Comparison of ENCODE assay signal across 3 cellular contexts in the genomic region with DNA sequence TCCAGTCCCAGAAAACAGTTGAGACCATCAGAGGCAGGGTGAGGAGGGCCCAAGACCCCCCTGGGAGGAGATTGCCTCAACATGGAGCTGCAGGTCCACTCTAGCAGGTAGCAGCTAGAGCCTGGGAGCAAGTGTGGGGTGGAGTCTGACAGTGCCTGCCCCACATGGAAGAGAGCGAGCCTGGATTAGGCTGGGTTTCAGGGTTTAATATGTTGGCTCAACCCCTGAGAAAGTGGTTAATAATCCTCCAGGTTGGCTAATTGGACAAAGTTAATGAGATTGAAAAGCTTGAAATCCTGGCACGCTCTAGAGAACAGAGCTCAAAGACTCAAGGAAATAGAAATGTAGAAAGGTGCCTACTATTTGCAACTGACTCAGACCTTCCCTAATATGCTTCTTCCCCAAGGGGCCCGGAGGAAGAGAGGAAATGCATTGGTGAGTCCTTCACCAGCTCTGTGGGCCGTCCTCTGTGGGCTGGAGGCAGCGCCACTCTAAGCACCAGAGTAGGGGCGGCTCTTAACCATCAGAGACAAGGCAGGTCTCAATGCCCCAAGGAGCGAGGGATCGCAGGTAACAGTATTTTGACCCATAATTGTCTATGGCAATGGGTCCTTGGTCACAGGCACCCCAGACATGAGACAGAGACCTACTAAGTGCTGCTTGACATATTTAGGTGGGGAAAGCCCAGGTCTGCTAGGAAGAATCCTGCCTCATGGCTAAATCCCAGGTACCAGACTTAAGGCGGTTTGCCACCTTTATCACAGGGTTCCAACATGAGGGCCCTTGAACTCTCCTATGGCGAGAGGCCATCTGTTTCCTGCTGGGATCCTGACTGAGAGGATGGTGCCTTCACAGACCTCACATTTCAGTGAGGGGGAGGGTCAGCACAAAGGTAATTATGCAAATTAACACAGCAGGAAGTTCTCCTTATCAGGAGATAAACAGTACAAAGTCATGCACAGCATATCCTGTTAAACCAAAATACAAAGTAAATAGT.
TF ChIP-seq lines count a peak whose summit lies in the region.

No MANE protein-coding gene starts in this region.

TF ChIP-seq in liver, 16 proteins besides CTCF, POLR2A, EP300 and RAD21 (continues in another document):
- TF ChIP-seq GABPA (IDR thresholded peaks at IDR 0.05 in 1 of 2, conservative IDR thresholded peaks at IDR 0.05 in 1 of 2) (peak in 1 of 2 donors; percentile 57), FOXA2 (IDR thresholded peaks at IDR 0.05) (peak; percentile 33), HNF4G (IDR thresholded peaks at IDR 0.05) (peak; percentile 19), JUND (IDR thresholded peaks at IDR 0.05) (peak in 1 of 2 donors; percentile 8), HNF4A (conservative IDR thresholded peaks at IDR 0.05) (peak; percentile 50 to 70), FOXA1 (IDR thresholded peaks at IDR 0.05) (no peak), NR2F2 (IDR thresholded peaks at IDR 0.05) (no peak), YY1 (IDR thresholded peaks at IDR 0.05) (no peak), EGR1 (IDR thresholded peaks at IDR 0.05; ENCODE audit: low read depth in 2 of 2) (no peak), RXRA (IDR thresholded peaks at IDR 0.05) (peak; percentile 41 to 57), REST (IDR thresholded peaks at IDR 0.05) (no peak), SP1 (IDR thresholded peaks at IDR 0.05) (peak; percentile 58), TAF1 (conservative IDR thresholded peaks at IDR 0.05) (no peak), ATF3 (IDR thresholded peaks at IDR 0.05) (no peak)
- TF ChIP-seq, protein P1, sequence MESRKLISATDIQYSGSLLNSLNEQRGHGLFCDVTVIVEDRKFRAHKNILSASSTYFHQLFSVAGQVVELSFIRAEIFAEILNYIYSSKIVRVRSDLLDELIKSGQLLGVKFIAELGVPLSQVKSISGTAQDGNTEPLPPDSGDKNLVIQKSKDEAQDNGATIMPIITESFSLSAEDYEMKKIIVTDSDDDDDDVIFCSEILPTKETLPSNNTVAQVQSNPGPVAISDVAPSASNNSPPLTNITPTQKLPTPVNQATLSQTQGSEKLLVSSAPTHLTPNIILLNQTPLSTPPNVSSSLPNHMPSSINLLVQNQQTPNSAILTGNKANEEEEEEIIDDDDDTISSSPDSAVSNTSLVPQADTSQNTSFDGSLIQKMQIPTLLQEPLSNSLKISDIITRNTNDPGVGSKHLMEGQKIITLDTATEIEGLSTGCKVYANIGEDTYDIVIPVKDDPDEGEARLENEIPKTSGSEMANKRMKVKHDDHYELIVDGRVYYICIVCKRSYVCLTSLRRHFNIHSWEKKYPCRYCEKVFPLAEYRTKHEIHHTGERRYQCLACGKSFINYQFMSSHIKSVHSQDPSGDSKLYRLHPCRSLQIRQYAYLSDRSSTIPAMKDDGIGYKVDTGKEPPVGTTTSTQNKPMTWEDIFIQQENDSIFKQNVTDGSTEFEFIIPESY (IDR thresholded peaks at IDR 0.05) = no peak

TF ChIP-seq in HepG2, 621 proteins besides CTCF, POLR2A, EP300 and RAD21:
- TF ChIP-seq SP5 (CRISPR knock-in tag; IDR thresholded peaks at IDR 0.05; ENCODE audit: borderline replicate concordance, low read depth) (no peak), ZNF816 (CRISPR knock-in tag; IDR thresholded peaks at IDR 0.05; ENCODE audit: borderline replicate concordance) (no peak), SRSF4 (IDR thresholded peaks at IDR 0.05; ENCODE audit: low read depth, low read length, poor library complexity, severe bottlenecking) (no peak), ZFYVE20 (CRISPR knock-in tag; IDR thresholded peaks at IDR 0.05; ENCODE audit: borderline replicate concordance, low read depth) (no peak), MLX (CRISPR knock-in tag; IDR thresholded peaks at IDR 0.05) (no peak), SMYD3 (CRISPR knock-in tag; IDR thresholded peaks at IDR 0.05) (no peak), YEATS4 (CRISPR knock-in tag; IDR thresholded peaks at IDR 0.05; ENCODE audit: borderline replicate concordance) (no peak), SMAD1 (CRISPR knock-in tag; IDR thresholded peaks at IDR 0.05; ENCODE audit: borderline replicate concordance, low read depth) (no peak)
- TF ChIP-seq, protein P2, sequence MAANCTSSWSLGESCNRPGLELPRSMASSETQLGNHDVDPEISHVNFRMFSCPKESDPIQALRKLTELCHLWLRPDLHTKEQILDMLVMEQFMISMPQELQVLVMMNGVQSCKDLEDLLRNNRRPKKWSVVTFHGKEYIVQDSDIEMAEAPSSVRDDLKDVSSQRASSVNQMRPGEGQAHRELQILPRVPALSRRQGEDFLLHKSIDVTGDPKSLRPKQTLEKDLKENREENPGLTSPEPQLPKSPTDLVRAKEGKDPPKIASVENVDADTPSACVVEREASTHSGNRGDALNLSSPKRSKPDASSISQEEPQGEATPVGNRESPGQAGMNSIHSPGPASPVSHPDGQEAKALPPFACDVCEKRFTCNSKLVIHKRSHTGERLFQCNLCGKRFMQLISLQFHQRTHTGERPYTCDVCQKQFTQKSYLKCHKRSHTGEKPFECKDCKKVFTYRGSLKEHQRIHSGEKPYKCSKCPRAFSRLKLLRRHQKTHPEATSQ (CRISPR knock-in tag; IDR thresholded peaks at IDR 0.05; ENCODE audit: borderline replicate concordance) = no peak

TF ChIP-seq in SK-N-SH treated with all-trans-retinoic acid at 6 μM for 48 hours, 23 proteins besides CTCF, POLR2A, EP300 and RAD21:
- TF ChIP-seq GLIS3 (CRISPR knock-in tag; IDR thresholded peaks at IDR 0.05) (no peak), SNAI2 (CRISPR knock-in tag; IDR thresholded peaks at IDR 0.05) (no peak), ZNF70 (CRISPR knock-in tag; IDR thresholded peaks at IDR 0.05) (no peak), CSDC2 (CRISPR knock-in tag; IDR thresholded peaks at IDR 0.05) (no peak), CSRNP3 (CRISPR knock-in tag; IDR thresholded peaks at IDR 0.05) (no peak), PATZ1 (CRISPR knock-in tag; IDR thresholded peaks at IDR 0.05; ENCODE audit: borderline replicate concordance) (no peak), PPARA (CRISPR knock-in tag; IDR thresholded peaks at IDR 0.05; ENCODE audit: borderline replicate concordance) (no peak), ISL1 (CRISPR knock-in tag; IDR thresholded peaks at IDR 0.05) (no peak), TOX (CRISPR knock-in tag; IDR thresholded peaks at IDR 0.05; ENCODE audit: borderline replicate concordance) (no peak), ESRRG (CRISPR knock-in tag; IDR thresholded peaks at IDR 0.05) (no peak), OSR1 (CRISPR knock-in tag; IDR thresholded peaks at IDR 0.05) (no peak), ZNF8 (CRISPR knock-in tag; IDR thresholded peaks at IDR 0.05) (no peak), TCF4 (CRISPR knock-in tag; IDR thresholded peaks at IDR 0.05; ENCODE audit: borderline replicate concordance) (no peak), ARNTL (CRISPR knock-in tag; IDR thresholded peaks at IDR 0.05; ENCODE audit: borderline replicate concordance, low read depth) (no peak), ZFP3 (CRISPR knock-in tag; IDR thresholded peaks at IDR 0.05) (no peak), RARB (CRISPR knock-in tag; IDR thresholded peaks at IDR 0.05) (no peak), ZC3H10 (CRISPR knock-in tag; IDR thresholded peaks at IDR 0.05) (no peak), ZFP30 (CRISPR knock-in tag; IDR thresholded peaks at IDR 0.05) (no peak)
- TF ChIP-seq, protein P3, sequence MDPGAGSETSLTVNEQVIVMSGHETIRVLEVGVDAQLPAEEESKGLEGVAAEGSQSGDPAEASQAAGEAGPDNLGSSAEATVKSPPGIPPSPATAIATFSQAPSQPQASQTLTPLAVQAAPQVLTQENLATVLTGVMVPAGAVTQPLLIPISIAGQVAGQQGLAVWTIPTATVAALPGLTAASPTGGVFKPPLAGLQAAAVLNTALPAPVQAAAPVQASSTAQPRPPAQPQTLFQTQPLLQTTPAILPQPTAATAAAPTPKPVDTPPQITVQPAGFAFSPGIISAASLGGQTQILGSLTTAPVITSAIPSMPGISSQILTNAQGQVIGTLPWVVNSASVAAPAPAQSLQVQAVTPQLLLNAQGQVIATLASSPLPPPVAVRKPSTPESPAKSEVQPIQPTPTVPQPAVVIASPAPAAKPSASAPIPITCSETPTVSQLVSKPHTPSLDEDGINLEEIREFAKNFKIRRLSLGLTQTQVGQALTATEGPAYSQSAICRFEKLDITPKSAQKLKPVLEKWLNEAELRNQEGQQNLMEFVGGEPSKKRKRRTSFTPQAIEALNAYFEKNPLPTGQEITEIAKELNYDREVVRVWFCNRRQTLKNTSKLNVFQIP (CRISPR knock-in tag; IDR thresholded peaks at IDR 0.05; ENCODE audit: borderline replicate concordance, low read depth) = no peak
- TF ChIP-seq, protein P4, sequence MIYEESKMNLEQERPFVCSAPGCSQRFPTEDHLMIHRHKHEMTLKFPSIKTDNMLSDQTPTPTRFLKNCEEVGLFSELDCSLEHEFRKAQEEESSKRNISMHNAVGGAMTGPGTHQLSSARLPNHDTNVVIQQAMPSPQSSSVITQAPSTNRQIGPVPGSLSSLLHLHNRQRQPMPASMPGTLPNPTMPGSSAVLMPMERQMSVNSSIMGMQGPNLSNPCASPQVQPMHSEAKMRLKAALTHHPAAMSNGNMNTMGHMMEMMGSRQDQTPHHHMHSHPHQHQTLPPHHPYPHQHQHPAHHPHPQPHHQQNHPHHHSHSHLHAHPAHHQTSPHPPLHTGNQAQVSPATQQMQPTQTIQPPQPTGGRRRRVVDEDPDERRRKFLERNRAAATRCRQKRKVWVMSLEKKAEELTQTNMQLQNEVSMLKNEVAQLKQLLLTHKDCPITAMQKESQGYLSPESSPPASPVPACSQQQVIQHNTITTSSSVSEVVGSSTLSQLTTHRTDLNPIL (CRISPR knock-in tag; IDR thresholded peaks at IDR 0.05; ENCODE audit: low read depth) = no peak
